1 cellular context compared by ENCODE assay signal in the genomic region with DNA sequence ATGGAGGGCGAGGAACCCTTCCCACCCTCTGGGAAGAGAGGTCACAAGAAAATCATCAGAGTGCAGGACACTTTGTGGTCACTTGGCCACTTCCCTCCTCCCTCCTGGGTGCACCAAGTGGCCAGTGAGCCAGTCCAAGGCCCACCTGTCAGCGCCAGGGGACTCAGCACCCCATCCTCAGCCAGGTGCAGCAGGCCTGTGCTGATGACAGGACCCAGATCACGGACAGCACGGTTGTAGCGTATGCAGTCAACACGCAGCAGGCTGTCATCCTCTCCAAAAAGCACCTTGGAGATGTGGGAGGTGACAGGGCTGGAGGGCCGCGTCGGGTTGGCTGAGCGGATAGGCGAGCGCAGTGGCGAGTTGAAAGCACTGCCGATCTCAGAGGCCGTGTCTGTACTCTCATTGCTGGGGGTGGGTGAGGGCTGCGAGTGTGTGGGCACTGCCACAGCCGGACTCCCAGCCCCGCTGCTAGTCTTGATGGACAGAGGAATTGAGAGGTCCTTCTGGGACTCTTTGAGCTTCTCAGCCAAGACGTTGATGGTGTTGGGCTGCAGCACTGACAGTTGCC.
TF ChIP-seq lines count a peak whose summit lies in the region.

No MANE protein-coding gene starts in this region.

TF ChIP-seq in K562, 482 proteins besides CTCF, POLR2A, EP300 and RAD21:
- TF ChIP-seq ZBTB8A (IDR thresholded peaks at IDR 0.05; ENCODE audit: partially characterized antibody), result no peak
- no peak for TF ChIP-seq BRF1 (IDR thresholded peaks at IDR 0.05; ENCODE audit: borderline replicate concordance, extremely low read depth, insufficient read length)
- TF ChIP-seq SRSF3 (IDR thresholded peaks at IDR 0.05; ENCODE audit: insufficient read depth, low read length), result no peak
- no peak for TF ChIP-seq BRCA1 (IDR thresholded peaks at IDR 0.05)
- no peak for TF ChIP-seq BRCA1 (CRISPR knock-in tag; IDR thresholded peaks at IDR 0.05)
- TF ChIP-seq ZEB2 (IDR thresholded peaks at IDR 0.05), result no peak
- TF ChIP-seq PCBP1 (IDR thresholded peaks at IDR 0.05; ENCODE audit: low read depth, low read length, poor library complexity, severe bottlenecking), result no peak
- no peak for TF ChIP-seq CREM (IDR thresholded peaks at IDR 0.05; ENCODE audit: low read depth)
- TF ChIP-seq, protein P1, sequence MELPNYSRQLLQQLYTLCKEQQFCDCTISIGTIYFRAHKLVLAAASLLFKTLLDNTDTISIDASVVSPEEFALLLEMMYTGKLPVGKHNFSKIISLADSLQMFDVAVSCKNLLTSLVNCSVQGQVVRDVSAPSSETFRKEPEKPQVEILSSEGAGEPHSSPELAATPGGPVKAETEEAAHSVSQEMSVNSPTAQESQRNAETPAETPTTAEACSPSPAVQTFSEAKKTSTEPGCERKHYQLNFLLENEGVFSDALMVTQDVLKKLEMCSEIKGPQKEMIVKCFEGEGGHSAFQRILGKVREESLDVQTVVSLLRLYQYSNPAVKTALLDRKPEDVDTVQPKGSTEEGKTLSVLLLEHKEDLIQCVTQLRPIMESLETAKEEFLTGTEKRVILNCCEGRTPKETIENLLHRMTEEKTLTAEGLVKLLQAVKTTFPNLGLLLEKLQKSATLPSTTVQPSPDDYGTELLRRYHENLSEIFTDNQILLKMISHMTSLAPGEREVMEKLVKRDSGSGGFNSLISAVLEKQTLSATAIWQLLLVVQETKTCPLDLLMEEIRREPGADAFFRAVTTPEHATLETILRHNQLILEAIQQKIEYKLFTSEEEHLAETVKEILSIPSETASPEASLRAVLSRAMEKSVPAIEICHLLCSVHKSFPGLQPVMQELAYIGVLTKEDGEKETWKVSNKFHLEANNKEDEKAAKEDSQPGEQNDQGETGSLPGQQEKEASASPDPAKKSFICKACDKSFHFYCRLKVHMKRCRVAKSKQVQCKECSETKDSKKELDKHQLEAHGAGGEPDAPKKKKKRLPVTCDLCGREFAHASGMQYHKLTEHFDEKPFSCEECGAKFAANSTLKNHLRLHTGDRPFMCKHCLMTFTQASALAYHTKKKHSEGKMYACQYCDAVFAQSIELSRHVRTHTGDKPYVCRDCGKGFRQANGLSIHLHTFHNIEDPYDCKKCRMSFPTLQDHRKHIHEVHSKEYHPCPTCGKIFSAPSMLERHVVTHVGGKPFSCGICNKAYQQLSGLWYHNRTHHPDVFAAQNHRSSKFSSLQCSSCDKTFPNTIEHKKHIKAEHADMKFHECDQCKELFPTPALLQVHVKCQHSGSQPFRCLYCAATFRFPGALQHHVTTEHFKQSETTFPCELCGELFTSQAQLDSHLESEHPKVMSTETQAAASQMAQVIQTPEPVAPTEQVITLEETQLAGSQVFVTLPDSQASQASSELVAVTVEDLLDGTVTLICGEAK (IDR thresholded peaks at IDR 0.05), result no peak
- TF ChIP-seq, protein P1 (CRISPR knock-in tag; IDR thresholded peaks at IDR 0.05), result no peak
- TF ChIP-seq, protein P2, sequence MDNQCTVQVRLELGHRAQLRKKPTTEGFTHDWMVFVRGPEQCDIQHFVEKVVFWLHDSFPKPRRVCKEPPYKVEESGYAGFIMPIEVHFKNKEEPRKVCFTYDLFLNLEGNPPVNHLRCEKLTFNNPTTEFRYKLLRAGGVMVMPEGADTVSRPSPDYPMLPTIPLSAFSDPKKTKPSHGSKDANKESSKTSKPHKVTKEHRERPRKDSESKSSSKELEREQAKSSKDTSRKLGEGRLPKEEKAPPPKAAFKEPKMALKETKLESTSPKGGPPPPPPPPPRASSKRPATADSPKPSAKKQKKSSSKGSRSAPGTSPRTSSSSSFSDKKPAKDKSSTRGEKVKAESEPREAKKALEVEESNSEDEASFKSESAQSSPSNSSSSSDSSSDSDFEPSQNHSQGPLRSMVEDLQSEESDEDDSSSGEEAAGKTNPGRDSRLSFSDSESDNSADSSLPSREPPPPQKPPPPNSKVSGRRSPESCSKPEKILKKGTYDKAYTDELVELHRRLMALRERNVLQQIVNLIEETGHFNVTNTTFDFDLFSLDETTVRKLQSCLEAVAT (IDR thresholded peaks at IDR 0.05), result no peak
- TF ChIP-seq RBFOX2 (IDR thresholded peaks at IDR 0.05; ENCODE audit: low read depth, low read length), result peak; percentile 53
- 0 out of 2 replicates have a peak, but pooled peaks have one; percentile 35 for TF ChIP-seq POLR2G (IDR thresholded peaks at IDR 0.05; ENCODE audit: low read depth, low read length)
- no peak for TF ChIP-seq MTF1 (CRISPR knock-in tag; IDR thresholded peaks at IDR 0.05; ENCODE audit: borderline replicate concordance)
- TF ChIP-seq ZFP36 (IDR thresholded peaks at IDR 0.05; ENCODE audit: low read depth, low read length, partially characterized antibody), result no peak
- TF ChIP-seq, protein P3, sequence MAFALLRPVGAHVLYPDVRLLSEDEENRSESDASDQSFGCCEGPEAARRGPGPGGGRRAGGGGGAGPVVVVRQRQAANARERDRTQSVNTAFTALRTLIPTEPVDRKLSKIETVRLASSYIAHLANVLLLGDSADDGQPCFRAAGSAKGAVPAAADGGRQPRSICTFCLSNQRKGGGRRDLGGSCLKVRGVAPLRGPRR (CRISPR knock-in tag; IDR thresholded peaks at IDR 0.05), result no peak
- no peak for TF ChIP-seq ZNF165 (CRISPR knock-in tag; IDR thresholded peaks at IDR 0.05; ENCODE audit: borderline replicate concordance)
- TF ChIP-seq ZNF217 (CRISPR knock-in tag; IDR thresholded peaks at IDR 0.05), result no peak
TF ChIP-seq in K562: peak in this region for 2.
